Comparison of ENCODE assay signal across 3 cellular contexts in the genomic region with DNA sequence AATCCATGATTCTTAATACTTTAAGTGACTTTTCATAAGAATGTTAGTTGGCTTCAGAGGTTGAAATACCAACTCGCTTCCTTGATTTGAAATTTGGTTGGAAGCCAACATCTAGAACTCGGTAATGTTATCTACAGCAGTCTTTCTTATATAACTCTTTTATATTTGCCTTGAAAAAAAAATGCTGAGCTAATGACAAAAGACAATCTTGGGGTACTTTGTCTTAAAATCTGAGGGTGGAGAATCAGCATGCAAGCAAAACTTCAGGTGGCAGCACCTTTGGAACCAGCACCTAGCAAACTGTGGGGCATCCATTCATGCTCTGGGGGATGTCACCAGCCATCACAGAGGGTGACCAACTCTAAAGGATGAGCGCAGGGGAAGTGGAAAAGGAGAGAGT.
A peak's percentile ranks its signal among the peaks of the same experiment; 100 is the strongest.
TF ChIP-seq lines count a peak whose summit lies in the region.

No MANE protein-coding gene starts in this region.

TF ChIP-seq in A549, 52 proteins besides CTCF, POLR2A, EP300 and RAD21 (continued from another document):
- TF ChIP-seq FOXS1 (CRISPR knock-in tag; IDR thresholded peaks at IDR 0.05) (no peak), NR3C1 (IDR thresholded peaks at IDR 0.05) (no peak)

TF ChIP-seq in IMR-90, 13 proteins besides CTCF, POLR2A, EP300 and RAD21 (continued from another document):
- TF ChIP-seq MAFK (IDR thresholded peaks at IDR 0.05; ENCODE audit: low read depth, low read length): peak; percentile 66
- TF ChIP-seq MXI1 (IDR thresholded peaks at IDR 0.05; ENCODE audit: borderline replicate concordance, low read depth, low read length): no peak

TF ChIP-seq in K562, 482 proteins besides CTCF, POLR2A, EP300 and RAD21 (continued from another document):
- no peak for TF ChIP-seq FOXP4 (CRISPR knock-in tag; IDR thresholded peaks at IDR 0.05; ENCODE audit: borderline replicate concordance)
TF ChIP-seq in K562: peak in this region for 1.
